ENCODE assay signal across 1 cellular context in genomic region chr7:158829342-158830210, GRCh38.
TF ChIP-seq lines count a peak whose summit lies in the region.

Gene ESYT2 (minus strand): TSS chr7:158829509. CDS start chr7:158829418, 91 bp downstream.

TF ChIP-seq in SK-N-SH treated with all-trans-retinoic acid at 6 μM for 48 hours, 23 proteins besides CTCF, POLR2A, EP300 and RAD21 (continued from another document):
- TF ChIP-seq, protein P1, sequence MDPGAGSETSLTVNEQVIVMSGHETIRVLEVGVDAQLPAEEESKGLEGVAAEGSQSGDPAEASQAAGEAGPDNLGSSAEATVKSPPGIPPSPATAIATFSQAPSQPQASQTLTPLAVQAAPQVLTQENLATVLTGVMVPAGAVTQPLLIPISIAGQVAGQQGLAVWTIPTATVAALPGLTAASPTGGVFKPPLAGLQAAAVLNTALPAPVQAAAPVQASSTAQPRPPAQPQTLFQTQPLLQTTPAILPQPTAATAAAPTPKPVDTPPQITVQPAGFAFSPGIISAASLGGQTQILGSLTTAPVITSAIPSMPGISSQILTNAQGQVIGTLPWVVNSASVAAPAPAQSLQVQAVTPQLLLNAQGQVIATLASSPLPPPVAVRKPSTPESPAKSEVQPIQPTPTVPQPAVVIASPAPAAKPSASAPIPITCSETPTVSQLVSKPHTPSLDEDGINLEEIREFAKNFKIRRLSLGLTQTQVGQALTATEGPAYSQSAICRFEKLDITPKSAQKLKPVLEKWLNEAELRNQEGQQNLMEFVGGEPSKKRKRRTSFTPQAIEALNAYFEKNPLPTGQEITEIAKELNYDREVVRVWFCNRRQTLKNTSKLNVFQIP (CRISPR knock-in tag; IDR thresholded peaks at IDR 0.05; ENCODE audit: borderline replicate concordance, low read depth) = no peak
